In genomic region chr14:21269252-21270046, GRCh38 we compare ENCODE assay signal across 8 cellular contexts. TPM values are rescaled to one million over a fixed set of nuclear protein-coding genes. Genes with fewer than 3 reads are reported as not detected.
DNase-seq lines count a peak whose midpoint lies in the region; ATAC-seq and TF ChIP-seq lines count a peak whose summit lies in the region.

Gene HNRNPC, minus strand, starts transcription at chr14:21269442. Its CDS starts 35,249 bp downstream, at chr14:21234193.

- DNase-seq in EH (ENCODE audit: low read depth), result peak; percentile 100
- peak; percentile 99 for DNase-seq in H4 (ENCODE audit: low spot score)
- peak; percentile 99 for DNase-seq in LoVo (ENCODE audit: low spot score)
- peak; percentile 99 for DNase-seq in RWPE2 (ENCODE audit: low spot score)
- DNase-seq in activated T-helper 2 cell treated with anti-CD3 and anti-CD28 coated beads, Interferon-gamma antibody, Interleukin-2, Interleukin-4, amounts not matched to agents 10 μg/mL and 5 μg/mL and 100 μg/mL, durations not matched to agents 14 hours and 24 hours and 36 hours (ENCODE audit: low spot score), result peak; percentile 100
- DNase-seq in fibroblast of lung (ENCODE audit: low read depth in 2 of 2), result peak; percentile 100
- peak; percentile 100 for DNase-seq in naive thymus-derived CD4-positive, alpha-beta T cell
- peak; percentile 100 for DNase-seq in stimulated activated naive B cell treated with anti-CD40 and anti-IgM and Interleukin-4, amounts not matched to agents 10 μg/mL and 1 μg/mL and 100 μg/mL, for 72 hours

- POLR2A ChIA-PET in naive thymus-derived CD4-positive, alpha-beta T cell (lab: Charles Lee), result interaction anchor here (0.6 to 2.1 kb wide), 6 partner anchors 39 to 110 kb away, joined by 3 to 10 read pairs (median 3); no protein-coding TSS in a partner anchor

- no peaks in the 10 kb centered on the region for H3K27me3 ChIP-seq in RWPE2 (ENCODE audit: insufficient read depth, poor library complexity, severe bottlenecking)
- no peaks in the 10 kb centered on the region for H3K27me3 ChIP-seq in fibroblast of lung (ENCODE audit: control insufficient read depth, insufficient read depth, low read length)
- H3K27me3 ChIP-seq in naive thymus-derived CD4-positive, alpha-beta T cell (ENCODE audit: control insufficient read depth in 2 of 2, insufficient read depth in 2 of 2, low read length in 2 of 2), result no peaks in the 10 kb centered on the region

- peak within 1 kb of the TSS; percentile 100 for H3K27ac Mint-ChIP-seq in activated T-helper 2 cell treated with anti-CD3 and anti-CD28 coated beads, Interferon-gamma antibody, Interleukin-2, Interleukin-4, amounts not matched to agents 10 μg/mL and 5 μg/mL and 100 μg/mL, durations not matched to agents 14 hours and 24 hours and 36 hours
- H3K27ac Mint-ChIP-seq in naive thymus-derived CD4-positive, alpha-beta T cell, result peak within 1 kb of the TSS; percentile 97 to 100 (median 100)
- peak within 1 kb of the TSS; percentile 100 for H3K27ac Mint-ChIP-seq in stimulated activated naive B cell treated with anti-CD40 and anti-IgM and Interleukin-4, amounts not matched to agents 10 μg/mL and 1 μg/mL and 100 μg/mL, for 72 hours

- peak; percentile 92 for ATAC-seq in RWPE2 (ENCODE audit: low read depth)
- peak; percentile 90 for ATAC-seq in naive thymus-derived CD4-positive, alpha-beta T cell
- peak; percentile 91 to 93 for ATAC-seq in stimulated activated naive B cell treated with anti-CD40 and anti-IgM and Interleukin-4, amounts not matched to agents 10 μg/mL and 1 μg/mL and 100 μg/mL, for 72 hours (replicated peaks)

- peak within 1 kb of the TSS; percentile 98 for H3K4me2 ChIP-seq in fibroblast of lung (ENCODE audit: extremely low read depth, insufficient read depth, low read length)

- CTCF ChIA-PET in naive thymus-derived CD4-positive, alpha-beta T cell (lab: Charles Lee), result no interaction called here

- peaks cover 9% of the 10 kb centered on the region for H4K20me1 ChIP-seq in fibroblast of lung (ENCODE audit: control insufficient read depth, extremely low read depth, insufficient read depth, low read length)

- H3K9me3 Mint-ChIP-seq in activated T-helper 2 cell treated with anti-CD3 and anti-CD28 coated beads, Interferon-gamma antibody, Interleukin-2, Interleukin-4, amounts not matched to agents 10 μg/mL and 5 μg/mL and 100 μg/mL, durations not matched to agents 14 hours and 24 hours and 36 hours, result no peaks in the 10 kb centered on the region
- H3K9me3 Mint-ChIP-seq in naive thymus-derived CD4-positive, alpha-beta T cell, result peaks cover 0 to 8% (median 0%) of the 10 kb centered on the region in 11 donors
- H3K9me3 Mint-ChIP-seq in stimulated activated naive B cell treated with anti-CD40 and anti-IgM and Interleukin-4, amounts not matched to agents 10 μg/mL and 1 μg/mL and 100 μg/mL, for 72 hours, result no peaks in the 10 kb centered on the region

- no peaks in the 10 kb centered on the region for H3K9me3 ChIP-seq in RWPE2 (ENCODE audit: severe bottlenecking)
- H3K9me3 ChIP-seq in fibroblast of lung (ENCODE audit: control insufficient read depth, insufficient read depth, low read depth, low read length), result no peaks in the 10 kb centered on the region
- H3K9me3 ChIP-seq in naive thymus-derived CD4-positive, alpha-beta T cell (ENCODE audit: control insufficient read depth in 2 of 3, low read length in 3 of 3), result no peaks in the 10 kb centered on the region

- peak within 1 kb of the TSS; percentile 93 for H3K9ac ChIP-seq in fibroblast of lung (ENCODE audit: insufficient read depth, low read length)

- peak within 1 kb of the TSS; percentile 54 for H2AFZ ChIP-seq in fibroblast of lung (ENCODE audit: low read length)

- H3K4me1 ChIP-seq in RWPE2 (ENCODE audit: insufficient read depth, poor library complexity, severe bottlenecking), result peaks cover 26% of the 10 kb centered on the region
- peaks cover 10% of the 10 kb centered on the region for H3K4me1 ChIP-seq in fibroblast of lung (ENCODE audit: control insufficient read depth, extremely low read depth, insufficient read depth, low read length)
- peaks cover 19 to 21% of the 10 kb centered on the region in 2 donors for H3K4me1 ChIP-seq in naive thymus-derived CD4-positive, alpha-beta T cell (ENCODE audit: control insufficient read depth in 2 of 2, insufficient read depth in 2 of 2, low read length in 2 of 2)

- TF ChIP-seq CTCF in RWPE2 (IDR thresholded peaks at IDR 0.05; ENCODE audit: poor library complexity, severe bottlenecking) (no peak), fibroblast of lung (conservative IDR thresholded peaks at IDR 0.05 in 1 of 2, IDR thresholded peaks at IDR 0.05 in 1 of 2; ENCODE audit: low read depth in 1 of 2, low read length in 2 of 2) (no peak)

- H3K4me1 Mint-ChIP-seq in activated T-helper 2 cell treated with anti-CD3 and anti-CD28 coated beads, Interferon-gamma antibody, Interleukin-2, Interleukin-4, amounts not matched to agents 10 μg/mL and 5 μg/mL and 100 μg/mL, durations not matched to agents 14 hours and 24 hours and 36 hours (ENCODE audit: low read depth), result peaks cover 29% of the 10 kb centered on the region
- peaks cover 21 to 43% (median 37%) of the 10 kb centered on the region in 7 donors for H3K4me1 Mint-ChIP-seq in naive thymus-derived CD4-positive, alpha-beta T cell
- peaks cover 9 to 41% of the 10 kb centered on the region in 2 donors for H3K4me1 Mint-ChIP-seq in stimulated activated naive B cell treated with anti-CD40 and anti-IgM and Interleukin-4, amounts not matched to agents 10 μg/mL and 1 μg/mL and 100 μg/mL, for 72 hours

- peak within 1 kb of the TSS; percentile 99 for H3K4me3 Mint-ChIP-seq in activated T-helper 2 cell treated with anti-CD3 and anti-CD28 coated beads, Interferon-gamma antibody, Interleukin-2, Interleukin-4, amounts not matched to agents 10 μg/mL and 5 μg/mL and 100 μg/mL, durations not matched to agents 14 hours and 24 hours and 36 hours (ENCODE audit: low read depth)
- H3K4me3 Mint-ChIP-seq in naive thymus-derived CD4-positive, alpha-beta T cell, result peak within 1 kb of the TSS; percentile 92 to 100 (median 99)
- H3K4me3 Mint-ChIP-seq in stimulated activated naive B cell treated with anti-CD40 and anti-IgM and Interleukin-4, amounts not matched to agents 10 μg/mL and 1 μg/mL and 100 μg/mL, for 72 hours, result peak within 1 kb of the TSS; percentile 97 to 98

- H3K36me3 ChIP-seq in RWPE2 (ENCODE audit: low read depth) (peaks cover 46% of the 10 kb centered on the region), fibroblast of lung (ENCODE audit: control insufficient read depth, insufficient read depth, low read length) (no peaks in the 10 kb centered on the region)
- peaks cover 0 to 14% (median 0%) of the 10 kb centered on the region in 3 experiments for H3K36me3 ChIP-seq in naive thymus-derived CD4-positive, alpha-beta T cell (ENCODE audit: control insufficient read depth in 2 of 3, insufficient read depth in 3 of 3, low read length in 3 of 3)

- H3K4me3 ChIP-seq in RWPE2 (ENCODE audit: severe bottlenecking) (peak within 1 kb of the TSS; percentile 75), fibroblast of lung (replicated peaks in 1 of 4; ENCODE audit: control extremely low read depth in 1 of 4, insufficient read depth in 1 of 4, low read depth in 3 of 4, low read length in 4 of 4) (peak within 1 kb of the TSS; percentile 85 to 99 (median 89))
- H3K4me3 ChIP-seq in naive thymus-derived CD4-positive, alpha-beta T cell (ENCODE audit: low read length), result peak within 1 kb of the TSS; percentile 99

- no peaks in the 10 kb centered on the region for H3K27me3 Mint-ChIP-seq in activated T-helper 2 cell treated with anti-CD3 and anti-CD28 coated beads, Interferon-gamma antibody, Interleukin-2, Interleukin-4, amounts not matched to agents 10 μg/mL and 5 μg/mL and 100 μg/mL, durations not matched to agents 14 hours and 24 hours and 36 hours (ENCODE audit: low read depth)
- no peaks in the 10 kb centered on the region for H3K27me3 Mint-ChIP-seq in naive thymus-derived CD4-positive, alpha-beta T cell
- no peaks in the 10 kb centered on the region for H3K27me3 Mint-ChIP-seq in stimulated activated naive B cell treated with anti-CD40 and anti-IgM and Interleukin-4, amounts not matched to agents 10 μg/mL and 1 μg/mL and 100 μg/mL, for 72 hours

- peaks cover 50% of the 10 kb centered on the region for H3K36me3 Mint-ChIP-seq in activated T-helper 2 cell treated with anti-CD3 and anti-CD28 coated beads, Interferon-gamma antibody, Interleukin-2, Interleukin-4, amounts not matched to agents 10 μg/mL and 5 μg/mL and 100 μg/mL, durations not matched to agents 14 hours and 24 hours and 36 hours (ENCODE audit: low read depth)
- peaks cover 4 to 32% (median 16%) of the 10 kb centered on the region in 5 donors for H3K36me3 Mint-ChIP-seq in naive thymus-derived CD4-positive, alpha-beta T cell
- peaks cover 37 to 42% of the 10 kb centered on the region in 2 donors for H3K36me3 Mint-ChIP-seq in stimulated activated naive B cell treated with anti-CD40 and anti-IgM and Interleukin-4, amounts not matched to agents 10 μg/mL and 1 μg/mL and 100 μg/mL, for 72 hours

- intact Hi-C loops in activated T-helper 2 cell treated with anti-CD3 and anti-CD28 coated beads, Interferon-gamma antibody, Interleukin-2, Interleukin-4, amounts not matched to agents 10 μg/mL and 5 μg/mL and 100 μg/mL, durations not matched to agents 14 hours and 24 hours and 36 hours (cut with micrococcal nuclease), result loop anchor here (1.0 to 10.0 kb wide), 6 partner anchors 39 to 245 kb away; partner anchors contain the start of genes CHD8, METTL3, SUPT16H and TMEM253
- intact Hi-C loops in naive thymus-derived CD4-positive, alpha-beta T cell (cut with micrococcal nuclease), result loop anchor here (1.0 to 10.0 kb wide), 18 partner anchors 39 to 1828 kb away; partner anchors contain the start of genes CHD8 (in 2 of the 2), METTL3 (in 2 of the 2), SUPT16H (in 2 of the 2) and TOX4 (in 2 of the 2)

- H3K27ac ChIP-seq in RWPE2 (ENCODE audit: poor library complexity, severe bottlenecking) (peak within 1 kb of the TSS; percentile 68), fibroblast of lung (ENCODE audit: insufficient read depth, low read length) (peak within 1 kb of the TSS; percentile 98)
- H3K27ac ChIP-seq in naive thymus-derived CD4-positive, alpha-beta T cell (ENCODE audit: low read depth, low read length), result peak within 1 kb of the TSS; percentile 97

- H3K79me2 ChIP-seq in fibroblast of lung (ENCODE audit: control insufficient read depth, insufficient read depth, low read length), result peaks cover 48% of the 10 kb centered on the region

RNA-seq across cellular contexts. Expression of gene HNRNPC, which starts in this region (rescaled TPM):
- total RNA-seq in H4 (2014; rRNA removed; shearing (Covaris generic)), result 1,295 and 1,559 TPM in 2 replicates
- 972 and 976 TPM in 2 replicates for total RNA-seq in activated T-helper 2 cell treated with anti-CD3 and anti-CD28 coated beads, Interferon-gamma antibody, Interleukin-2, Interleukin-4, amounts not matched to agents 10 μg/mL and 5 μg/mL and 100 μg/mL, durations not matched to agents 14 hours and 24 hours and 36 hours
- 671 and 885 TPM in 2 replicates for total RNA-seq in fibroblast of lung
- polyA plus RNA-seq in fibroblast of lung, result 543 and 766 TPM in 2 replicates
- polyA plus RNA-seq in fibroblast of lung (2012), result 469 and 630 TPM in 2 replicates
- polyA minus RNA-seq in fibroblast of lung (ENCODE audit: low replicate concordance), result 348 and 524 TPM in 2 replicates
- total RNA-seq in naive thymus-derived CD4-positive, alpha-beta T cell, result 100 to 1,000 TPM; 469 to 687 (median 532) TPM
- 100 to 1,000 TPM; 842 to 895 TPM for polyA plus RNA-seq in naive thymus-derived CD4-positive, alpha-beta T cell

Comparison
In these comparisons a context has a peak if more than half of its experiments do, and no peak if none do; other contexts are left out.
1. Peak in every context shown above with its lines: DNase-seq, ATAC-seq, H3K4me3 ChIP-seq and H3K27ac ChIP-seq.